21 cellular contexts compared by ENCODE assay signal in the genomic region with DNA sequence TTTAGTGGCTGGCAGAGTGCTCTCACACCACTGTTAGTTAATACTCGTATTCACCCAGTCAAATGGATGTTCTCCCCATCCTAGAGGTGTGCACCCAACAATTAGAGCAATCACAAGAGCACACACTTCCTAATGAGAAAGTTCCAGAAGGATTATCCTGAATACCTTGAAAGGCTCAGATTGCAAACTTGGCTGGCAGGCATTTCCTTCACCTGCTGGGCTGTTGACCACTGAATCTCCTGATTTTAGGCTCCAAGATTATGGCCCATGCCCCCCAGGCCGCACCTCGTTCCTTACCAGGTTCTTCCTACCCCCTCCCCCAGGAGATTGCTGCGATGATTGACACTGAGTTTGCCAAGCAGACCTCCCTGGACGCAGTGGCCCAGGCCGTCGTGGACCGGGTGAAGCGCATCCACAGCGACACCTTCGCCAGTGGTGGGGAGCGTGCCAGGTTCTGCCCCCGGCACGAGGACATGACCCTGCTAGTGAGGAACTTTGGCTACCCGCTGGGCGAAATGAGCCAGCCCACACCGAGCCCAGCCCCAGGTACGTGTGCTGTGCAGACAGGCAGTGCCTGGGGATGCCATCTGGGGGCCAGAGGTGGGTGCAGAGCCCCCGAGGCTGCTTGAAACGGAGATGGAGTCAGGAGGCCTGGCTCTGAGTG. TPM values are rescaled to one million over a fixed set of nuclear protein-coding genes. Genes with fewer than 3 reads are reported as not detected.
"Had no signal": no experiment of that assay in that cellular context is flagged by ENCODE, and none has a peak within 500 bp of the region (broad histone marks: within the 10 kb centered on the region; RNA-seq: fewer than 3 reads in every experiment).

No MANE protein-coding gene starts in this region.

- H3K4me1 ChIP-seq: colonic mucosa had no signal

- H3K4me3 Mint-ChIP-seq: naive thymus-derived CD8-positive, alpha-beta T cell; stimulated activated effector memory CD8-positive, alpha-beta T cell treated with anti-CD3 and anti-CD28 coated beads, Interleukin-12 subunit alpha, Interleukin-12 subunit beta, amount 100 ng/mL, for 72 hours had no signal

- H3K9me3 Mint-ChIP-seq: naive thymus-derived CD8-positive, alpha-beta T cell; stimulated activated effector memory CD8-positive, alpha-beta T cell treated with anti-CD3 and anti-CD28 coated beads, Interleukin-12 subunit alpha, Interleukin-12 subunit beta, amount 100 ng/mL, for 72 hours had no signal

- ATAC-seq: left lobe of liver; mucosa of descending colon; naive thymus-derived CD8-positive, alpha-beta T cell; stimulated activated effector memory CD8-positive, alpha-beta T cell treated with anti-CD3 and anti-CD28 coated beads, Interleukin-12 subunit alpha, Interleukin-12 subunit beta, amount 100 ng/mL, for 72 hours; stimulated activated naive CD8-positive, alpha-beta T cell treated with anti-CD3 and anti-CD28 coated beads, Interleukin-15, Interleukin-2, amounts not matched to agents 100 U/mL and 50 U/mL, for 24 hours had no signal

- H3K4me3 ChIP-seq: colonic mucosa, mucosa of descending colon, right atrium auricular region, suprapubic skin, thyroid gland, upper lobe of left lung, uterus had no signal

- H3K27me3 Mint-ChIP-seq: naive thymus-derived CD8-positive, alpha-beta T cell had no signal

- DNase-seq: colonic mucosa; dermis blood vessel endothelial cell; erythroblast; foreskin melanocyte; head of caudate nucleus; hypothalamus; mammary epithelial cell; naive thymus-derived CD8-positive, alpha-beta T cell; small intestine; stimulated activated CD4-positive, alpha-beta T cell treated with anti-CD3 and anti-CD28 coated beads, Interleukin-4, amount 100 ng/mL, for 1 hour; stimulated activated CD8-positive, alpha-beta memory T cell treated with anti-CD3 and anti-CD28 coated beads, Interleukin-4, amount 100 ng/mL, for 48 hours; stimulated activated naive CD8-positive, alpha-beta T cell treated with anti-CD3 and anti-CD28 coated beads, Interleukin-15, Interleukin-2, amounts not matched to agents 100 U/mL and 50 U/mL, for 24 hours; thyroid gland; uterus had no signal

- H3K27ac ChIP-seq: colonic mucosa, right atrium auricular region, suprapubic skin, thyroid gland, upper lobe of left lung, uterus had no signal

- H3K27ac Mint-ChIP-seq: naive thymus-derived CD8-positive, alpha-beta T cell; stimulated activated effector memory CD8-positive, alpha-beta T cell treated with anti-CD3 and anti-CD28 coated beads, Interleukin-12 subunit alpha, Interleukin-12 subunit beta, amount 100 ng/mL, for 72 hours had no signal

- H3K27me3 ChIP-seq: colonic mucosa, right atrium auricular region, suprapubic skin, thyroid gland, upper lobe of left lung, uterus had no signal

- H3K36me3 ChIP-seq: colonic mucosa, uterus had no signal

- H3K4me1 Mint-ChIP-seq: stimulated activated effector memory CD8-positive, alpha-beta T cell treated with anti-CD3 and anti-CD28 coated beads, Interleukin-12 subunit alpha, Interleukin-12 subunit beta, amount 100 ng/mL, for 72 hours had no signal

- H3K9me3 ChIP-seq: colonic mucosa, mucosa of descending colon, right atrium auricular region, suprapubic skin, thyroid gland, upper lobe of left lung, uterus had no signal

RNA-seq across cellular contexts. Expression of a gene that starts 30.3 kb away (rescaled TPM):
- total RNA-seq: endothelial cell of umbilical vein had no signal
- polyA plus RNA-seq: endothelial cell of umbilical vein, mammary epithelial cell had no signal
